20 cellular contexts compared by ENCODE assay signal in the genomic region with DNA sequence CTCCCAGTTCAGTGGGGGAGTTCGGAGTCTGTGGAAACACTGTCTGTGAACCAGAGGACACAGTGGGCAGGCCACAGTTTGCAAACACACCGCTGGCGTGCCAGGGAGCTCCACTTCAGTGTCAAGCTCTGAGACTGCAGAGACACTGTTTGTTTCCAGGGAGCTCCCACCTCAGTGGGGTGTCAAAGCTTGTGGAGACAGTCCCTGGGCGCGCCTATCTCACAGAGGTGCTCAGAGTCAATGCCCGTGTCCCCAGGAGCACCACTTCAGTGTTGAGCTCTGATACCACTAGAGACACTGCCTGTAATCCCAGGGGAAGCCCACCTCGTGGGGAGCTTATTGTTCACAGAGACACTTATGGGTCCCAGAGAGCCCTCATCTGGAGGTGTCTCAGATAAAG. TPM values are rescaled to one million over a fixed set of nuclear protein-coding genes. Genes with fewer than 3 reads are reported as not detected.
A peak's percentile ranks its signal among the peaks of the same experiment; 100 is the strongest.
DNase-seq lines count a peak whose midpoint lies in the region; ATAC-seq and TF ChIP-seq lines count a peak whose summit lies in the region.
"Had no signal": no experiment of that assay in that cellular context is flagged by ENCODE, and none has a peak within 500 bp of the region (broad histone marks: within the 10 kb centered on the region; RNA-seq: fewer than 3 reads in every experiment).

No MANE protein-coding gene starts in this region.

- peaks cover 5% of the 10 kb centered on the region for H3K4me1 ChIP-seq in foreskin keratinocyte

- H3K9me3 Mint-ChIP-seq in activated T-helper 2 cell treated with anti-CD3 and anti-CD28 coated beads, Interferon-gamma antibody, Interleukin-2, Interleukin-4, amounts not matched to agents 10 μg/mL and 5 μg/mL and 100 μg/mL, durations not matched to agents 14 hours and 24 hours and 36 hours: no peaks in the 10 kb centered on the region
- no peaks in the 10 kb centered on the region for H3K9me3 Mint-ChIP-seq in naive thymus-derived CD8-positive, alpha-beta T cell
- H3K9me3 Mint-ChIP-seq: neural crest cell had no signal

- no peak for ATAC-seq in naive thymus-derived CD8-positive, alpha-beta T cell
- no peak for ATAC-seq in HG03432 (IDR thresholded peaks at IDR 0.05; ENCODE audit: unreplicated experiment)
- ATAC-seq in foreskin keratinocyte: no peak

- DNase-seq in NCI-H1092 treated with DMSO at 0.1 percent for 48 hours (lab: John Stamatoyannopoulos, UW) (peak; percentile 28), NCI-H1092 (lab: John Stamatoyannopoulos, UW) (no peak), HL-60 (ENCODE audit: low read depth in 1 of 2, low spot score in 1 of 2) (no peak), foreskin keratinocyte (no peak), DMS53 treated with DMSO at 0.1 percent for 48 hours (lab: John Stamatoyannopoulos, UW; ENCODE audit: unreplicated experiment) (no peak)
- no peak for DNase-seq in activated T-helper 2 cell treated with anti-CD3 and anti-CD28 coated beads, Interferon-gamma antibody, Interleukin-2, Interleukin-4, amounts not matched to agents 10 μg/mL and 5 μg/mL and 100 μg/mL, durations not matched to agents 14 hours and 24 hours and 36 hours (ENCODE audit: low spot score)
- DNase-seq in naive thymus-derived CD8-positive, alpha-beta T cell: peak in 1 of 10 donors; percentile 46
- DNase-seq: activated CD4-positive, alpha-beta T cell treated with anti-CD3 and anti-CD28 coated beads for 1 hour; activated effector memory CD4-positive, alpha-beta T cell treated with Interleukin-2 at 50 U/mL for 16 hours; brain microvascular endothelial cell; dorsolateral prefrontal cortex; esophagus squamous epithelium; GOT3; Karpas-422; NCI-H1436 treated with DMSO at 0.1 percent for 48 hours; NCI-H524 treated with DMSO at 0.1 percent for 48 hours had no signal

- no peak overlapping the region for H3K4me3 ChIP-seq in HL-60 (replicated peaks; ENCODE audit: insufficient read depth, low read length)
- H3K4me3 ChIP-seq: dorsolateral prefrontal cortex, esophagus squamous epithelium had no signal

- POLR2A ChIA-PET in naive thymus-derived CD8-positive, alpha-beta T cell (lab: Charles Lee): interaction anchor here (0.6 to 10.5 kb wide), 13 partner anchors 8 to 161 kb away, joined by 3 to 207 read pairs (median 6); a partner anchor contains a TSS

- peak overlapping the region; percentile 78 for H3K27ac Mint-ChIP-seq in activated T-helper 2 cell treated with anti-CD3 and anti-CD28 coated beads, Interferon-gamma antibody, Interleukin-2, Interleukin-4, amounts not matched to agents 10 μg/mL and 5 μg/mL and 100 μg/mL, durations not matched to agents 14 hours and 24 hours and 36 hours
- H3K27ac Mint-ChIP-seq in naive thymus-derived CD8-positive, alpha-beta T cell: peak overlapping the region; percentile 19 to 88 (median 75)

- H3K27ac ChIP-seq in HL-60 (replicated peaks) (peak overlapping the region; percentile 20; the same call in 1 of the 2 replicates), foreskin keratinocyte (no peak overlapping the region)
- H3K27ac ChIP-seq: 22Rv1, brain microvascular endothelial cell, esophagus squamous epithelium had no signal

- TF ChIP-seq CTCF in HL-60 (IDR thresholded peaks at IDR 0.05; ENCODE audit: insufficient read depth, low read length): no peak
- no peak for TF ChIP-seq CTCF in foreskin keratinocyte (conservative IDR thresholded peaks at IDR 0.05)

- peak overlapping the region; percentile 97 for H3K4me3 Mint-ChIP-seq in activated T-helper 2 cell treated with anti-CD3 and anti-CD28 coated beads, Interferon-gamma antibody, Interleukin-2, Interleukin-4, amounts not matched to agents 10 μg/mL and 5 μg/mL and 100 μg/mL, durations not matched to agents 14 hours and 24 hours and 36 hours (ENCODE audit: low read depth)
- H3K4me3 Mint-ChIP-seq in naive thymus-derived CD8-positive, alpha-beta T cell: peak overlapping the region in 6 of 10 donors; percentile 15 to 76 (median 42)
- H3K4me3 Mint-ChIP-seq: neural crest cell had no signal

- intact Hi-C loops in activated T-helper 2 cell treated with anti-CD3 and anti-CD28 coated beads, Interferon-gamma antibody, Interleukin-2, Interleukin-4, amounts not matched to agents 10 μg/mL and 5 μg/mL and 100 μg/mL, durations not matched to agents 14 hours and 24 hours and 36 hours (cut with micrococcal nuclease): no loop called here

- peaks cover 93% of the 10 kb centered on the region for H3K36me3 Mint-ChIP-seq in activated T-helper 2 cell treated with anti-CD3 and anti-CD28 coated beads, Interferon-gamma antibody, Interleukin-2, Interleukin-4, amounts not matched to agents 10 μg/mL and 5 μg/mL and 100 μg/mL, durations not matched to agents 14 hours and 24 hours and 36 hours (ENCODE audit: low read depth)
- H3K36me3 Mint-ChIP-seq in naive thymus-derived CD8-positive, alpha-beta T cell: peaks cover 0 to 48% (median 0%) of the 10 kb centered on the region in 3 donors

- H3K4me1 Mint-ChIP-seq in activated T-helper 2 cell treated with anti-CD3 and anti-CD28 coated beads, Interferon-gamma antibody, Interleukin-2, Interleukin-4, amounts not matched to agents 10 μg/mL and 5 μg/mL and 100 μg/mL, durations not matched to agents 14 hours and 24 hours and 36 hours (ENCODE audit: low read depth): peaks cover 24% of the 10 kb centered on the region
- peaks cover 23 to 64% (median 56%) of the 10 kb centered on the region in 4 donors for H3K4me1 Mint-ChIP-seq in naive thymus-derived CD8-positive, alpha-beta T cell

- H3K27me3 Mint-ChIP-seq in activated T-helper 2 cell treated with anti-CD3 and anti-CD28 coated beads, Interferon-gamma antibody, Interleukin-2, Interleukin-4, amounts not matched to agents 10 μg/mL and 5 μg/mL and 100 μg/mL, durations not matched to agents 14 hours and 24 hours and 36 hours (ENCODE audit: low read depth): no peaks in the 10 kb centered on the region
- no peaks in the 10 kb centered on the region for H3K27me3 Mint-ChIP-seq in naive thymus-derived CD8-positive, alpha-beta T cell

- H3K27me3 ChIP-seq in HL-60 (ENCODE audit: insufficient read depth, poor library complexity, severe bottlenecking): no peaks in the 10 kb centered on the region
- H3K27me3 ChIP-seq in foreskin keratinocyte: peaks cover 14% of the 10 kb centered on the region
- H3K27me3 ChIP-seq: dorsolateral prefrontal cortex, esophagus squamous epithelium had no signal

RNA-seq across cellular contexts. Expression of a gene that starts 4.3 kb away (rescaled TPM):
- 442 and 450 TPM in 2 replicates for total RNA-seq in activated T-helper 2 cell treated with anti-CD3 and anti-CD28 coated beads, Interferon-gamma antibody, Interleukin-2, Interleukin-4, amounts not matched to agents 10 μg/mL and 5 μg/mL and 100 μg/mL, durations not matched to agents 14 hours and 24 hours and 36 hours
- 10 to 100 TPM; 44.4 to 44.5 TPM for total RNA-seq in naive thymus-derived CD8-positive, alpha-beta T cell
- polyA plus RNA-seq in naive thymus-derived CD8-positive, alpha-beta T cell: 100 to 1,000 TPM in 1 of 3 donors, 10 to 100 TPM in 2; 60.0 to 106 (median 73.8) TPM
- 0.04 and 0.10 TPM in 2 replicates for total RNA-seq in foreskin keratinocyte
- polyA plus RNA-seq in foreskin keratinocyte: 0.08 TPM in 1 of 2 replicates, not detected in the other
- total RNA-seq: renal cortical epithelial cell had no signal

RNA-seq across cellular contexts. Expression of a gene that starts 25.5 kb away (rescaled TPM):
- total RNA-seq in activated T-helper 2 cell treated with anti-CD3 and anti-CD28 coated beads, Interferon-gamma antibody, Interleukin-2, Interleukin-4, amounts not matched to agents 10 μg/mL and 5 μg/mL and 100 μg/mL, durations not matched to agents 14 hours and 24 hours and 36 hours: 61.3 and 61.7 TPM in 2 replicates
- total RNA-seq in naive thymus-derived CD8-positive, alpha-beta T cell: 100 to 1,000 TPM; 160 to 167 TPM
- 10 to 100 TPM; 49.9 to 81.7 (median 63.2) TPM for polyA plus RNA-seq in naive thymus-derived CD8-positive, alpha-beta T cell
- total RNA-seq in foreskin keratinocyte: 65.4 and 68.9 TPM in 2 replicates
- polyA plus RNA-seq in foreskin keratinocyte: 84.0 and 86.5 TPM in 2 replicates

Comparison
In these comparisons a context has a peak if more than half of its experiments do, and no peak if none do; other contexts are left out.
1. RNA of a gene that starts 4.3 kb away (total RNA-seq): 442 to 450 TPM in activated T-helper 2 cell treated with anti-CD3 and anti-CD28 coated beads, Interferon-gamma antibody, Interleukin-2, Interleukin-4, amounts not matched to agents 10 μg/mL and 5 μg/mL and 100 μg/mL, durations not matched to agents 14 hours and 24 hours and 36 hours and 44.4 to 44.5 TPM in naive thymus-derived CD8-positive, alpha-beta T cell; 0.04 to 0.10 TPM in foreskin keratinocyte; every median in the first group is over 10 times any median in the second.